1 cellular context compared by ENCODE assay signal in the genomic region with DNA sequence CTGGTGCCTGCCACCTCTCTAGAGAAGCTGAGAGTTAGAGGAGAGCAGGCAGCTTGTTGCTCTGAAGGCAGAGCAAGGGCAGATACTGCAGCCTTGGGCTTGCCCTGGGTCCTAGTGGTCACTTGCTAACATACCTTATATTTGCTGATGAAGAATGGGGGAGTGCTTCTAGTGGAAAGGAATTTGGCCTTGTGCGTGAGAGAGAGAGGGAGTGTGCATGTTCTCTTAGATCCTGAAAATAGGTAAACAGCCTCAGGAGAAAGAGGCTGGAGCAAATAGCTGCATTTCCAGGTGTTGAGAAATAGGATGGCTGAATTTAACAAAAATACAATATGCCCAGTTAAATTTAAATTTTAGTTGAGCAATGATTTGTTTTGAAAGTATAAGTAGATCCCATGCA.
TF ChIP-seq lines count a peak whose summit lies in the region.

No MANE protein-coding gene starts in this region.

TF ChIP-seq in HepG2, 621 proteins besides CTCF, POLR2A, EP300 and RAD21 (continued from another document and continues in another):
- TF ChIP-seq THYN1 (CRISPR knock-in tag; IDR thresholded peaks at IDR 0.05; ENCODE audit: borderline replicate concordance, low read depth) = no peak
- TF ChIP-seq IRF2 (CRISPR knock-in tag; IDR thresholded peaks at IDR 0.05) = peak; percentile 94
- no peak for TF ChIP-seq ZNF572 (CRISPR knock-in tag; IDR thresholded peaks at IDR 0.05)
- peak; percentile 65 for TF ChIP-seq GATAD1 (CRISPR knock-in tag; IDR thresholded peaks at IDR 0.05)
- TF ChIP-seq, protein P1, sequence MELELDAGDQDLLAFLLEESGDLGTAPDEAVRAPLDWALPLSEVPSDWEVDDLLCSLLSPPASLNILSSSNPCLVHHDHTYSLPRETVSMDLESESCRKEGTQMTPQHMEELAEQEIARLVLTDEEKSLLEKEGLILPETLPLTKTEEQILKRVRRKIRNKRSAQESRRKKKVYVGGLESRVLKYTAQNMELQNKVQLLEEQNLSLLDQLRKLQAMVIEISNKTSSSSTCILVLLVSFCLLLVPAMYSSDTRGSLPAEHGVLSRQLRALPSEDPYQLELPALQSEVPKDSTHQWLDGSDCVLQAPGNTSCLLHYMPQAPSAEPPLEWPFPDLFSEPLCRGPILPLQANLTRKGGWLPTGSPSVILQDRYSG (CRISPR knock-in tag; IDR thresholded peaks at IDR 0.05) = no peak
- TF ChIP-seq ZNF556 (CRISPR knock-in tag; IDR thresholded peaks at IDR 0.05; ENCODE audit: borderline replicate concordance) = peak; percentile 64; the same call in 1 of the 2 replicates
- no peak for TF ChIP-seq EED (CRISPR knock-in tag; IDR thresholded peaks at IDR 0.05)
- peak; percentile 92 for TF ChIP-seq ZNF792 (CRISPR knock-in tag; IDR thresholded peaks at IDR 0.05)
- TF ChIP-seq KAT7 (CRISPR knock-in tag; IDR thresholded peaks at IDR 0.05; ENCODE audit: borderline replicate concordance) = no peak
- TF ChIP-seq ZNF652 (CRISPR knock-in tag; IDR thresholded peaks at IDR 0.05; ENCODE audit: borderline replicate concordance, low read depth) = peak; percentile 11; the same call in 1 of the 2 replicates
- peak; percentile 70 for TF ChIP-seq MAFF (IDR thresholded peaks at IDR 0.05; ENCODE audit: low read depth, low read length)
- TF ChIP-seq ZNF772 (CRISPR knock-in tag; IDR thresholded peaks at IDR 0.05) = 0 out of 2 replicates have a peak, but pooled peaks have one; percentile 28
- TF ChIP-seq SP5 (CRISPR knock-in tag; IDR thresholded peaks at IDR 0.05; ENCODE audit: borderline replicate concordance, low read depth) = peak; percentile 82
- peak; percentile 73 for TF ChIP-seq ZBTB7B (CRISPR knock-in tag; IDR thresholded peaks at IDR 0.05)
- TF ChIP-seq SYNCRIP (IDR thresholded peaks at IDR 0.05; ENCODE audit: insufficient read depth, low read depth, low read length) = no peak
- TF ChIP-seq MLLT10 (CRISPR knock-in tag; IDR thresholded peaks at IDR 0.05) = no peak
- TF ChIP-seq NCOA5 (CRISPR knock-in tag; IDR thresholded peaks at IDR 0.05) = no peak
- TF ChIP-seq, protein P2, sequence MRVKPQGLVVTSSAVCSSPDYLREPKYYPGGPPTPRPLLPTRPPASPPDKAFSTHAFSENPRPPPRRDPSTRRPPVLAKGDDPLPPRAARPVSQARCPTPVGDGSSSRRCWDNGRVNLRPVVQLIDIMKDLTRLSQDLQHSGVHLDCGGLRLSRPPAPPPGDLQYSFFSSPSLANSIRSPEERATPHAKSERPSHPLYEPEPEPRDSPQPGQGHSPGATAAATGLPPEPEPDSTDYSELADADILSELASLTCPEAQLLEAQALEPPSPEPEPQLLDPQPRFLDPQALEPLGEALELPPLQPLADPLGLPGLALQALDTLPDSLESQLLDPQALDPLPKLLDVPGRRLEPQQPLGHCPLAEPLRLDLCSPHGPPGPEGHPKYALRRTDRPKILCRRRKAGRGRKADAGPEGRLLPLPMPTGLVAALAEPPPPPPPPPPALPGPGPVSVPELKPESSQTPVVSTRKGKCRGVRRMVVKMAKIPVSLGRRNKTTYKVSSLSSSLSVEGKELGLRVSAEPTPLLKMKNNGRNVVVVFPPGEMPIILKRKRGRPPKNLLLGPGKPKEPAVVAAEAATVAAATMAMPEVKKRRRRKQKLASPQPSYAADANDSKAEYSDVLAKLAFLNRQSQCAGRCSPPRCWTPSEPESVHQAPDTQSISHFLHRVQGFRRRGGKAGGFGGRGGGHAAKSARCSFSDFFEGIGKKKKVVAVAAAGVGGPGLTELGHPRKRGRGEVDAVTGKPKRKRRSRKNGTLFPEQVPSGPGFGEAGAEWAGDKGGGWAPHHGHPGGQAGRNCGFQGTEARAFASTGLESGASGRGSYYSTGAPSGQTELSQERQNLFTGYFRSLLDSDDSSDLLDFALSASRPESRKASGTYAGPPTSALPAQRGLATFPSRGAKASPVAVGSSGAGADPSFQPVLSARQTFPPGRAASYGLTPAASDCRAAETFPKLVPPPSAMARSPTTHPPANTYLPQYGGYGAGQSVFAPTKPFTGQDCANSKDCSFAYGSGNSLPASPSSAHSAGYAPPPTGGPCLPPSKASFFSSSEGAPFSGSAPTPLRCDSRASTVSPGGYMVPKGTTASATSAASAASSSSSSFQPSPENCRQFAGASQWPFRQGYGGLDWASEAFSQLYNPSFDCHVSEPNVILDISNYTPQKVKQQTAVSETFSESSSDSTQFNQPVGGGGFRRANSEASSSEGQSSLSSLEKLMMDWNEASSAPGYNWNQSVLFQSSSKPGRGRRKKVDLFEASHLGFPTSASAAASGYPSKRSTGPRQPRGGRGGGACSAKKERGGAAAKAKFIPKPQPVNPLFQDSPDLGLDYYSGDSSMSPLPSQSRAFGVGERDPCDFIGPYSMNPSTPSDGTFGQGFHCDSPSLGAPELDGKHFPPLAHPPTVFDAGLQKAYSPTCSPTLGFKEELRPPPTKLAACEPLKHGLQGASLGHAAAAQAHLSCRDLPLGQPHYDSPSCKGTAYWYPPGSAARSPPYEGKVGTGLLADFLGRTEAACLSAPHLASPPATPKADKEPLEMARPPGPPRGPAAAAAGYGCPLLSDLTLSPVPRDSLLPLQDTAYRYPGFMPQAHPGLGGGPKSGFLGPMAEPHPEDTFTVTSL (CRISPR knock-in tag; IDR thresholded peaks at IDR 0.05; ENCODE audit: borderline replicate concordance) = peak; percentile 75; the same call in 1 of the 2 replicates
- TF ChIP-seq ZNF496 (CRISPR knock-in tag; IDR thresholded peaks at IDR 0.05; ENCODE audit: insufficient replicate concordance) = no peak
- TF ChIP-seq, protein P3, sequence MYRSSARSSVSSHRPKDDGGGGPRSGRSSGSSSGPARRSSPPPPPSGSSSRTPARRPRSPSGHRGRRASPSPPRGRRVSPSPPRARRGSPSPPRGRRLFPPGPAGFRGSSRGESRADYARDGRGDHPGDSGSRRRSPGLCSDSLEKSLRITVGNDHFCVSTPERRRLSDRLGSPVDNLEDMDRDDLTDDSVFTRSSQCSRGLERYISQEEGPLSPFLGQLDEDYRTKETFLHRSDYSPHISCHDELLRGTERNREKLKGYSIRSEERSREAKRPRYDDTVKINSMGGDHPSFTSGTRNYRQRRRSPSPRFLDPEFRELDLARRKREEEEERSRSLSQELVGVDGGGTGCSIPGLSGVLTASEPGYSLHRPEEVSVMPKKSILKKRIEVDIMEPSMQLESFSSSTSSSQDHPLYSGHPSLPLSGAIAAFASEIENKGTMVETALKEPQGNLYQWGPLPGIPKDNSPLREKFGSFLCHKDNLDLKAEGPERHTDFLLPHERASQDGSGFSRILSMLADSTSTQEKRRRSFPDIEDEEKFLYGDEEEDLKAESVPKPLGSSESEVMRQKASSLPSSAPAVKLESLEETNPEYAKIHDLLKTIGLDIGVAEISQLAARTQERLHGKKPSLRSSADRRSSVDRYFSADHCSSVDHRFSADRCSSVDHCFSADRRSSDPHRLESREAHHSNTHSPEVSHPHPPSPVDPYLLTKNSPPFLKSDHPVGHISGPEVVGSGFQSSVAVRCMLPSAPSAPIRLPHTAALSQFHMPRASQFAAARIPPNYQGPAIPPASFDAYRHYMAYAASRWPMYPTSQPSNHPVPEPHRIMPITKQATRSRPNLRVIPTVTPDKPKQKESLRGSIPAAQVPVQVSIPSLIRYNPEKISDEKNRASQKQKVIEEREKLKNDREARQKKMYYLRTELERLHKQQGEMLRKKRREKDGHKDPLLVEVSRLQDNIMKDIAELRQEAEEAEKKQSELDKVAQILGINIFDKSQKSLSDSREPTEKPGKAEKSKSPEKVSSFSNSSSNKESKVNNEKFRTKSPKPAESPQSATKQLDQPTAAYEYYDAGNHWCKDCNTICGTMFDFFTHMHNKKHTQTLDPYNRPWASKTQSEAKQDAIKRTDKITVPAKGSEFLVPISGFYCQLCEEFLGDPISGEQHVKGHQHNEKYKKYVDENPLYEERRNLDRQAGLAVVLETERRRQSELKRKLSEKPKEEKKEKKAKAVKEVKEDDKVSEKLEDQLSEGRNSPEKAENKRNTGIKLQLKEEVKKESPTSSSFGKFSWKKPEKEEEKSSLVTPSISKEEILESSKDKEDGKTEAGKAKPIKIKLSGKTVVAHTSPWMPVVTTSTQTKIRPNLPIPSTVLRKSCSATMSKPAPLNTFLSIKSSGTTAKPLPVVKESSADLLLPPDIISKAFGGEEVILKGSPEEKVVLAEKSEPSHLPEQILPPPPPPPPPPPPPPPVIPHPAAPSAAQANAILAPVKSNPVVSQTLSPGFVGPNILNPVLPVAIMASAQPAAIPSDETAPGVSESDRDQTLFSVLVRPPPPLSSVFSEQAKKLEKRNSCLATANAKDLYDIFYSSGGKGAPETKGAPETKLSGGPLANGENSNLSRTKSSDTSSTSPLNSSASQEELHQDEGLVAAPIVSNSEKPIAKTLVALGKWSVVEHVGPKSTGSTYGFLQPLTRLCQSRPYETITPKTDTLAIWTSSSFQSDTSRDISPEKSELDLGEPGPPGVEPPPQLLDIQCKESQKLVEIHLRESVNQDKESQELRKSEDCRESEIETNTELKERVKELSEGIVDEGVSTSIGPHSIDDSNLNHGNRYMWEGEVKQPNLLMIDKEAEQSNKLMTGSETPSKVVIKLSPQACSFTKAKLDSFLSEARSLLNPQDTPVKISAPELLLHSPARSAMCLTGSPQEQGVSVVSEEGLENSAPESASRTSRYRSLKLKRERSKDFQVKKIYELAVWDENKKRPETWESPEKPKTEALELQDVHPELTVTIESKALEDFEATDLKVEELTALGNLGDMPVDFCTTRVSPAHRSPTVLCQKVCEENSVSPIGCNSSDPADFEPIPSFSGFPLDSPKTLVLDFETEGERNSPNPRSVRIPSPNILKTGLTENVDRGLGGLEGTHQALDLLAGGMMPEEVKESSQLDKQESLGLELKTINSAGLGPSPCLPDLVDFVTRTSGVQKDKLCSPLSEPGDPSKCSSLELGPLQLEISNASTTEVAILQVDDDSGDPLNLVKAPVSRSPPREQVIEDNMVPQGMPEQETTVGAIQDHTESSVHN (CRISPR knock-in tag; IDR thresholded peaks at IDR 0.05) = no peak
- no peak for TF ChIP-seq ZNF326 (CRISPR knock-in tag; IDR thresholded peaks at IDR 0.05; ENCODE audit: borderline replicate concordance)
- no peak for TF ChIP-seq NR3C1 (CRISPR knock-in tag; IDR thresholded peaks at IDR 0.05)
- TF ChIP-seq, protein P4, sequence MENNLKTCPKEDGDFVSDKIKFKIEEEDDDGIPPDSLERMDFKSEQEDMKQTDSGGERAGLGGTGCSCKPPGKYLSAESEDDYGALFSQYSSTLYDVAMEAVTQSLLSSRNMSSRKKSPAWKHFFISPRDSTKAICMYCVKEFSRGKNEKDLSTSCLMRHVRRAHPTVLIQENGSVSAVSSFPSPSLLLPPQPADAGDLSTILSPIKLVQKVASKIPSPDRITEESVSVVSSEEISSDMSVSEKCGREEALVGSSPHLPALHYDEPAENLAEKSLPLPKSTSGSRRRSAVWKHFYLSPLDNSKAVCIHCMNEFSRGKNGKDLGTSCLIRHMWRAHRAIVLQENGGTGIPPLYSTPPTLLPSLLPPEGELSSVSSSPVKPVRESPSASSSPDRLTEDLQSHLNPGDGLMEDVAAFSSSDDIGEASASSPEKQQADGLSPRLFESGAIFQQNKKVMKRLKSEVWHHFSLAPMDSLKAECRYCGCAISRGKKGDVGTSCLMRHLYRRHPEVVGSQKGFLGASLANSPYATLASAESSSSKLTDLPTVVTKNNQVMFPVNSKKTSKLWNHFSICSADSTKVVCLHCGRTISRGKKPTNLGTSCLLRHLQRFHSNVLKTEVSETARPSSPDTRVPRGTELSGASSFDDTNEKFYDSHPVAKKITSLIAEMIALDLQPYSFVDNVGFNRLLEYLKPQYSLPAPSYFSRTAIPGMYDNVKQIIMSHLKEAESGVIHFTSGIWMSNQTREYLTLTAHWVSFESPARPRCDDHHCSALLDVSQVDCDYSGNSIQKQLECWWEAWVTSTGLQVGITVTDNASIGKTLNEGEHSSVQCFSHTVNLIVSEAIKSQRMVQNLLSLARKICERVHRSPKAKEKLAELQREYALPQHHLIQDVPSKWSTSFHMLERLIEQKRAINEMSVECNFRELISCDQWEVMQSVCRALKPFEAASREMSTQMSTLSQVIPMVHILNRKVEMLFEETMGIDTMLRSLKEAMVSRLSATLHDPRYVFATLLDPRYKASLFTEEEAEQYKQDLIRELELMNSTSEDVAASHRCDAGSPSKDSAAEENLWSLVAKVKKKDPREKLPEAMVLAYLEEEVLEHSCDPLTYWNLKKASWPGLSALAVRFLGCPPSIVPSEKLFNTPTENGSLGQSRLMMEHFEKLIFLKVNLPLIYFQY (CRISPR knock-in tag; IDR thresholded peaks at IDR 0.05; ENCODE audit: borderline replicate concordance) = 0 out of 2 replicates have a peak, but pooled peaks have one; percentile 17
- TF ChIP-seq, protein P5, sequence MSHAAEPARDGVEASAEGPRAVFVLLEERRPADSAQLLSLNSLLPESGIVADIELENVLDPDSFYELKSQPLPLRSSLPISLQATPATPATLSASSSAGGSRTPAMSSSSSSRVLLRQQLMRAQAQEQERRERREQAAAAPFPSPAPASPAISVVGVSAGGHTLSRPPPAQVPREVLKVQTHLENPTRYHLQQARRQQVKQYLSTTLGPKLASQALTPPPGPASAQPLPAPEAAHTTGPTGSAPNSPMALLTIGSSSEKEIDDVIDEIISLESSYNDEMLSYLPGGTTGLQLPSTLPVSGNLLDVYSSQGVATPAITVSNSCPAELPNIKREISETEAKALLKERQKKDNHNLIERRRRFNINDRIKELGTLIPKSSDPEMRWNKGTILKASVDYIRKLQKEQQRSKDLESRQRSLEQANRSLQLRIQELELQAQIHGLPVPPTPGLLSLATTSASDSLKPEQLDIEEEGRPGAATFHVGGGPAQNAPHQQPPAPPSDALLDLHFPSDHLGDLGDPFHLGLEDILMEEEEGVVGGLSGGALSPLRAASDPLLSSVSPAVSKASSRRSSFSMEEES (CRISPR knock-in tag; IDR thresholded peaks at IDR 0.05) = peak; percentile 88
- no peak for TF ChIP-seq PTBP1 (IDR thresholded peaks at IDR 0.05; ENCODE audit: low read depth, low read length, poor library complexity, severe bottlenecking)
- TF ChIP-seq ZNF12 (CRISPR knock-in tag; IDR thresholded peaks at IDR 0.05) = peak; percentile 65; the same call in 1 of the 2 replicates
- peak; percentile 83 for TF ChIP-seq SOX13 (IDR thresholded peaks at IDR 0.05)
- TF ChIP-seq SOX13 (CRISPR knock-in tag; conservative IDR thresholded peaks at IDR 0.05 in 1 of 2, IDR thresholded peaks at IDR 0.05 in 1 of 2) = peak in 1 of 2 experiments; percentile 96; a peak in 2 of 4 replicates
- no peak for TF ChIP-seq ZNF337 (CRISPR knock-in tag; IDR thresholded peaks at IDR 0.05; ENCODE audit: borderline replicate concordance, low read depth)
- TF ChIP-seq HOXA3 (CRISPR knock-in tag; IDR thresholded peaks at IDR 0.05) = peak; percentile 72
- no peak for TF ChIP-seq TCF7L2 (IDR thresholded peaks at IDR 0.05; ENCODE audit: low read depth, low read length)
- peak in 1 of 2 experiments; percentile 69; a peak in 1 of 4 replicates for TF ChIP-seq KLF16 (CRISPR knock-in tag; IDR thresholded peaks at IDR 0.05)
- no peak for TF ChIP-seq AGO2 (optimal IDR thresholded peaks at IDR 0.05; ENCODE audit: low read depth, low read length)
